8 cellular contexts compared by ENCODE assay signal in genomic region chr19:1275260-1275975, GRCh38. TPM values are rescaled to one million over a fixed set of nuclear protein-coding genes. Genes with fewer than 3 reads are reported as not detected.
DNase-seq lines count a peak whose midpoint lies in the region; ATAC-seq and TF ChIP-seq lines count a peak whose summit lies in the region.

TSS of gene FAM174C (plus strand) at chr19:1275530. CDS start at chr19:1275550, 20 bp downstream.

- intact Hi-C loops in left lung (cut with DNase I): no loop called here

- ATAC-seq in GM19372 (IDR thresholded peaks at IDR 0.05; ENCODE audit: low read depth, unreplicated experiment) (peak; percentile 79), HG03521 (IDR thresholded peaks at IDR 0.05; ENCODE audit: unreplicated experiment) (peak; percentile 74), left lung (peak; percentile 84)

- DNase-seq in NCI-H748 (lab: John Stamatoyannopoulos, UW; ENCODE audit: unreplicated experiment): peak; percentile 95
- peak; percentile 92 for DNase-seq in activated CD4-positive, alpha-beta T cell treated with anti-CD3 and anti-CD28 coated beads, Interleukin-2, amount 50 U/mL, for 1 hour
- peak; percentile 76 for DNase-seq in cortex of kidney (lab: John Stamatoyannopoulos, UW)
- peak; percentile 97 to 98 for DNase-seq in left lung
- peak; percentile 93 for DNase-seq in stimulated activated CD4-positive, alpha-beta T cell treated with anti-CD3 and anti-CD28 coated beads, Interleukin-2, amount 100 ng/mL, for 48 hours

- peak within 1 kb of the TSS; percentile 93 to 100 (median 99) for H3K4me2 ChIP-seq in BLaER1 treated with 17β-estradiol and CSF1 and Interleukin-3, amounts not matched to agents 10 nM and 100 nM

- H3K27me3 ChIP-seq in BLaER1 treated with 17β-estradiol and CSF1 and Interleukin-3, amounts not matched to agents 10 nM and 100 nM: no peaks in the 10 kb centered on the region; a peak in 1 of 22 replicates
- H3K27me3 ChIP-seq in left lung: no peaks in the 10 kb centered on the region

- peak within 1 kb of the TSS; percentile 89 to 100 (median 99) for H3K9ac ChIP-seq in BLaER1 treated with 17β-estradiol and CSF1 and Interleukin-3, amounts not matched to agents 10 nM and 100 nM

- peaks cover 52 to 93% (median 79%) of the 10 kb centered on the region in 11 experiments for H4K20me1 ChIP-seq in BLaER1 treated with 17β-estradiol and CSF1 and Interleukin-3, amounts not matched to agents 10 nM and 100 nM

- no peak for TF ChIP-seq CTCF in left lung (IDR thresholded peaks at IDR 0.05)

- H3K4me1 ChIP-seq in BLaER1 treated with 17β-estradiol and CSF1 and Interleukin-3, amounts not matched to agents 10 nM and 100 nM: peaks cover 49 to 76% (median 64%) of the 10 kb centered on the region in 10 experiments
- H3K4me1 ChIP-seq in left lung: peaks cover 38 to 70% of the 10 kb centered on the region in 2 donors

- peak within 1 kb of the TSS; percentile 58 to 79 (median 73) for H3K4me3 ChIP-seq in BLaER1 treated with 17β-estradiol and CSF1 and Interleukin-3, amounts not matched to agents 10 nM and 100 nM
- H3K4me3 ChIP-seq in left lung: peak within 1 kb of the TSS; percentile 48 to 70

- peaks cover 56 to 84% (median 68%) of the 10 kb centered on the region in 11 experiments for H3K36me3 ChIP-seq in BLaER1 treated with 17β-estradiol and CSF1 and Interleukin-3, amounts not matched to agents 10 nM and 100 nM
- H3K36me3 ChIP-seq in left lung: peaks cover 4 to 75% of the 10 kb centered on the region in 2 donors

- peak within 1 kb of the TSS; percentile 92 to 99 (median 97) for H3K27ac ChIP-seq in BLaER1 treated with 17β-estradiol and CSF1 and Interleukin-3, amounts not matched to agents 10 nM and 100 nM
- H3K27ac ChIP-seq in left lung: peak within 1 kb of the TSS; percentile 99

- H3K9me3 ChIP-seq in BLaER1 treated with 17β-estradiol and CSF1 and Interleukin-3, amounts not matched to agents 10 nM and 100 nM (replicated peaks in 1 of 11): no peaks in the 10 kb centered on the region
- no peaks in the 10 kb centered on the region for H3K9me3 ChIP-seq in left lung

RNA-seq across cellular contexts. Expression of gene FAM174C, which starts in this region (rescaled TPM):
- total RNA-seq in left lung: 10 to 100 TPM; 48.0 to 58.7 TPM

Comparison
In these comparisons a context has a peak if more than half of its experiments do, and no peak if none do; other contexts are left out.
1. Peak in every context shown above with its lines: DNase-seq, ATAC-seq, H3K4me3 ChIP-seq and H3K27ac ChIP-seq.